ENCODE assay signal across 1 cellular context in genomic region chr3:196339493-196340254, GRCh38.
TF ChIP-seq lines count a peak whose summit lies in the region.

No MANE protein-coding gene starts in this region.

TF ChIP-seq in K562, 482 proteins besides CTCF, POLR2A, EP300 and RAD21 (continued from another document and continues in another):
- TF ChIP-seq HINFP (tag; conservative IDR thresholded peaks at IDR 0.05; ENCODE audit: low read depth) (0 out of 2 replicates have a peak, but pooled peaks have one; percentile 54), XRCC5 (IDR thresholded peaks at IDR 0.05; ENCODE audit: low read depth, low read length) (no peak), HEY1 (CRISPR knock-in tag; IDR thresholded peaks at IDR 0.05; ENCODE audit: borderline replicate concordance) (no peak), ZNF133 (CRISPR knock-in tag; IDR thresholded peaks at IDR 0.05) (no peak), ZNF24 (IDR thresholded peaks at IDR 0.05) (peak; percentile 52; the same call in 1 of the 2 replicates), ZNF175 (CRISPR knock-in tag; IDR thresholded peaks at IDR 0.05; ENCODE audit: low read depth) (peak; percentile 79; the same call in 1 of the 2 replicates), GATAD2B (IDR thresholded peaks at IDR 0.05; ENCODE audit: borderline replicate concordance) (no peak), ZNF263 (CRISPR knock-in tag; IDR thresholded peaks at IDR 0.05; ENCODE audit: borderline replicate concordance) (no peak), ARID3A (IDR thresholded peaks at IDR 0.05; ENCODE audit: borderline replicate concordance, low read depth, low read length) (no peak), ZNF143 (CRISPR knock-in tag; IDR thresholded peaks at IDR 0.05) (no peak), FOXA1 (IDR thresholded peaks at IDR 0.05; ENCODE audit: borderline replicate concordance) (no peak), NCOA1 (IDR thresholded peaks at IDR 0.05; ENCODE audit: low read depth) (no peak), ZNF436 (CRISPR knock-in tag; IDR thresholded peaks at IDR 0.05) (no peak), TRIM25 (IDR thresholded peaks at IDR 0.05; ENCODE audit: borderline replicate concordance) (no peak), POLR2AphosphoS2 (IDR thresholded peaks at IDR 0.05; ENCODE audit: low read length) (no peak), SAP30 (IDR thresholded peaks at IDR 0.05; ENCODE audit: borderline replicate concordance, insufficient read depth, low read depth, low read length, poor library complexity, severe bottlenecking) (no peak), ZC3H4 (CRISPR knock-in tag; IDR thresholded peaks at IDR 0.05; ENCODE audit: borderline replicate concordance) (no peak), TEAD1 (CRISPR knock-in tag; IDR thresholded peaks at IDR 0.05) (0 out of 4 replicates have a peak, but pooled peaks of 1 of the 2 experiments have one; percentile 13), NFE2 (IDR thresholded peaks at IDR 0.05; ENCODE audit: low read depth) (peak; percentile 99), PHF8 (IDR thresholded peaks at IDR 0.05; ENCODE audit: borderline replicate concordance, low read length) (no peak; the same call in 1 of the 2 replicates), DMBX1 (CRISPR knock-in tag; IDR thresholded peaks at IDR 0.05; ENCODE audit: borderline replicate concordance) (no peak; the same call in 1 of the 2 replicates), EWSR1 (IDR thresholded peaks at IDR 0.05; ENCODE audit: borderline replicate concordance, low read depth, partially characterized antibody) (no peak), HMGXB4 (CRISPR knock-in tag; IDR thresholded peaks at IDR 0.05) (no peak), ERF (CRISPR knock-in tag; IDR thresholded peaks at IDR 0.05) (0 out of 2 replicates have a peak, but pooled peaks have one; percentile 41), ZBTB43 (CRISPR knock-in tag; IDR thresholded peaks at IDR 0.05) (no peak), ZNF318 (IDR thresholded peaks at IDR 0.05; ENCODE audit: borderline replicate concordance in 1 of 2, low read depth in 1 of 2) (peak in 1 of 2 experiments; percentile 67; a peak in 1 of 4 replicates), NFRKB (IDR thresholded peaks at IDR 0.05; ENCODE audit: low read depth) (peak; percentile 65; the same call in 1 of the 2 replicates), PHB2 (IDR thresholded peaks at IDR 0.05; ENCODE audit: low read depth) (no peak), ZNF197 (CRISPR knock-in tag; IDR thresholded peaks at IDR 0.05; ENCODE audit: low read depth) (no peak), ESRRB (CRISPR knock-in tag; IDR thresholded peaks at IDR 0.05; ENCODE audit: borderline replicate concordance) (no peak), SNAPC5 (CRISPR knock-in tag; IDR thresholded peaks at IDR 0.05) (no peak), ATF1 (CRISPR knock-in tag; IDR thresholded peaks at IDR 0.05) (no peak), ATF1 (tag; IDR thresholded peaks at IDR 0.05) (peak; percentile 33; the same call in 1 of the 2 replicates), HDAC3 (IDR thresholded peaks at IDR 0.05; ENCODE audit: borderline replicate concordance, partially characterized antibody) (peak; percentile 52), MYNN (IDR thresholded peaks at IDR 0.05) (peak; percentile 81; the same call in 1 of the 2 replicates), MYNN (CRISPR knock-in tag; IDR thresholded peaks at IDR 0.05) (no peak), YBX1 (IDR thresholded peaks at IDR 0.05) (no peak), MYC (IDR thresholded peaks at IDR 0.05; ENCODE audit: low read depth, low read length) (no peak), MYC (CRISPR knock-in tag; IDR thresholded peaks at IDR 0.05; ENCODE audit: borderline replicate concordance, low read depth) (no peak), ELF4 (CRISPR knock-in tag; IDR thresholded peaks at IDR 0.05) (no peak), ELF2 (CRISPR knock-in tag; IDR thresholded peaks at IDR 0.05) (no peak), KDM5B (IDR thresholded peaks at IDR 0.05; ENCODE audit: insufficient replicate concordance, low read depth, low read length) (no peak), HNRNPLL (IDR thresholded peaks at IDR 0.05; ENCODE audit: low read depth, low read length, poor library complexity, severe bottlenecking) (no peak), BCL6 (CRISPR knock-in tag; IDR thresholded peaks at IDR 0.05) (no peak), ZBTB49 (CRISPR knock-in tag; IDR thresholded peaks at IDR 0.05; ENCODE audit: borderline replicate concordance) (no peak), KDM2B (CRISPR knock-in tag; IDR thresholded peaks at IDR 0.05) (no peak), EZH2 (IDR thresholded peaks at IDR 0.05; ENCODE audit: borderline replicate concordance, low read depth, low read length) (no peak), SUPT5H (IDR thresholded peaks at IDR 0.05) (peak; percentile 74), KAT2B (IDR thresholded peaks at IDR 0.05; ENCODE audit: low read depth, low read length) (no peak), ZBTB7A (IDR thresholded peaks at IDR 0.05; ENCODE audit: borderline replicate concordance, control insufficient read depth, low read depth, low read length) (0 out of 2 replicates have a peak, but pooled peaks have one; percentile 30)
